In genomic region chr13:19862511-19863313, GRCh38 we compare ENCODE assay signal across 1 cellular context.
A peak's percentile ranks its signal among the peaks of the same experiment; 100 is the strongest.
TF ChIP-seq lines count a peak whose summit lies in the region.

No MANE protein-coding gene starts in this region.

TF ChIP-seq in HepG2, 621 proteins besides CTCF, POLR2A, EP300 and RAD21 (continued from another document):
- TF ChIP-seq MTF2 (CRISPR knock-in tag; IDR thresholded peaks at IDR 0.05; ENCODE audit: borderline replicate concordance) (no peak), ZNF44 (CRISPR knock-in tag; IDR thresholded peaks at IDR 0.05) (no peak), ZNF83 (CRISPR knock-in tag; IDR thresholded peaks at IDR 0.05; ENCODE audit: borderline replicate concordance) (no peak), TCF12 (IDR thresholded peaks at IDR 0.05) (no peak), TCF12 (CRISPR knock-in tag; IDR thresholded peaks at IDR 0.05) (no peak), ZNF784 (CRISPR knock-in tag; IDR thresholded peaks at IDR 0.05; ENCODE audit: borderline replicate concordance) (no peak), NBN (conservative IDR thresholded peaks at IDR 0.05) (no peak), ZNF24 (IDR thresholded peaks at IDR 0.05) (no peak), ATM (IDR thresholded peaks at IDR 0.05; ENCODE audit: borderline replicate concordance) (no peak), ZBTB33 (CRISPR knock-in tag; IDR thresholded peaks at IDR 0.05) (no peak), ZNF775 (CRISPR knock-in tag; IDR thresholded peaks at IDR 0.05; ENCODE audit: borderline replicate concordance) (no peak), FOXA1 (IDR thresholded peaks at IDR 0.05) (no peak), FOXA1 (CRISPR knock-in tag; IDR thresholded peaks at IDR 0.05) (no peak), KMT2A (CRISPR knock-in tag; IDR thresholded peaks at IDR 0.05) (no peak), NKX3-1 (CRISPR knock-in tag; IDR thresholded peaks at IDR 0.05) (no peak), TOPORS (CRISPR knock-in tag; IDR thresholded peaks at IDR 0.05) (no peak), ZBTB38 (CRISPR knock-in tag; IDR thresholded peaks at IDR 0.05) (no peak), SUZ12 (IDR thresholded peaks at IDR 0.05; ENCODE audit: low read depth, low read length) (no peak), SATB2 (CRISPR knock-in tag; IDR thresholded peaks at IDR 0.05) (no peak; the same call in 1 of the 2 replicates), TBX2 (CRISPR knock-in tag; IDR thresholded peaks at IDR 0.05; ENCODE audit: borderline replicate concordance) (no peak), HOXD1 (CRISPR knock-in tag; IDR thresholded peaks at IDR 0.05) (no peak), ZNF230 (CRISPR knock-in tag; IDR thresholded peaks at IDR 0.05) (no peak), ZSCAN22 (CRISPR knock-in tag; IDR thresholded peaks at IDR 0.05) (no peak), ZNF883 (CRISPR knock-in tag; IDR thresholded peaks at IDR 0.05; ENCODE audit: not compliant biosample characterization) (no peak), ZSCAN12 (CRISPR knock-in tag; IDR thresholded peaks at IDR 0.05) (no peak), ZNF501 (CRISPR knock-in tag; IDR thresholded peaks at IDR 0.05) (no peak), ZFY (CRISPR knock-in tag; IDR thresholded peaks at IDR 0.05) (peak; percentile 44)
- TF ChIP-seq, protein P1, sequence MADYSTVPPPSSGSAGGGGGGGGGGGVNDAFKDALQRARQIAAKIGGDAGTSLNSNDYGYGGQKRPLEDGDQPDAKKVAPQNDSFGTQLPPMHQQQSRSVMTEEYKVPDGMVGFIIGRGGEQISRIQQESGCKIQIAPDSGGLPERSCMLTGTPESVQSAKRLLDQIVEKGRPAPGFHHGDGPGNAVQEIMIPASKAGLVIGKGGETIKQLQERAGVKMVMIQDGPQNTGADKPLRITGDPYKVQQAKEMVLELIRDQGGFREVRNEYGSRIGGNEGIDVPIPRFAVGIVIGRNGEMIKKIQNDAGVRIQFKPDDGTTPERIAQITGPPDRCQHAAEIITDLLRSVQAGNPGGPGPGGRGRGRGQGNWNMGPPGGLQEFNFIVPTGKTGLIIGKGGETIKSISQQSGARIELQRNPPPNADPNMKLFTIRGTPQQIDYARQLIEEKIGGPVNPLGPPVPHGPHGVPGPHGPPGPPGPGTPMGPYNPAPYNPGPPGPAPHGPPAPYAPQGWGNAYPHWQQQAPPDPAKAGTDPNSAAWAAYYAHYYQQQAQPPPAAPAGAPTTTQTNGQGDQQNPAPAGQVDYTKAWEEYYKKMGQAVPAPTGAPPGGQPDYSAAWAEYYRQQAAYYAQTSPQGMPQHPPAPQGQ (CRISPR knock-in tag; IDR thresholded peaks at IDR 0.05; ENCODE audit: borderline replicate concordance) = no peak
- TF ChIP-seq, protein P2, sequence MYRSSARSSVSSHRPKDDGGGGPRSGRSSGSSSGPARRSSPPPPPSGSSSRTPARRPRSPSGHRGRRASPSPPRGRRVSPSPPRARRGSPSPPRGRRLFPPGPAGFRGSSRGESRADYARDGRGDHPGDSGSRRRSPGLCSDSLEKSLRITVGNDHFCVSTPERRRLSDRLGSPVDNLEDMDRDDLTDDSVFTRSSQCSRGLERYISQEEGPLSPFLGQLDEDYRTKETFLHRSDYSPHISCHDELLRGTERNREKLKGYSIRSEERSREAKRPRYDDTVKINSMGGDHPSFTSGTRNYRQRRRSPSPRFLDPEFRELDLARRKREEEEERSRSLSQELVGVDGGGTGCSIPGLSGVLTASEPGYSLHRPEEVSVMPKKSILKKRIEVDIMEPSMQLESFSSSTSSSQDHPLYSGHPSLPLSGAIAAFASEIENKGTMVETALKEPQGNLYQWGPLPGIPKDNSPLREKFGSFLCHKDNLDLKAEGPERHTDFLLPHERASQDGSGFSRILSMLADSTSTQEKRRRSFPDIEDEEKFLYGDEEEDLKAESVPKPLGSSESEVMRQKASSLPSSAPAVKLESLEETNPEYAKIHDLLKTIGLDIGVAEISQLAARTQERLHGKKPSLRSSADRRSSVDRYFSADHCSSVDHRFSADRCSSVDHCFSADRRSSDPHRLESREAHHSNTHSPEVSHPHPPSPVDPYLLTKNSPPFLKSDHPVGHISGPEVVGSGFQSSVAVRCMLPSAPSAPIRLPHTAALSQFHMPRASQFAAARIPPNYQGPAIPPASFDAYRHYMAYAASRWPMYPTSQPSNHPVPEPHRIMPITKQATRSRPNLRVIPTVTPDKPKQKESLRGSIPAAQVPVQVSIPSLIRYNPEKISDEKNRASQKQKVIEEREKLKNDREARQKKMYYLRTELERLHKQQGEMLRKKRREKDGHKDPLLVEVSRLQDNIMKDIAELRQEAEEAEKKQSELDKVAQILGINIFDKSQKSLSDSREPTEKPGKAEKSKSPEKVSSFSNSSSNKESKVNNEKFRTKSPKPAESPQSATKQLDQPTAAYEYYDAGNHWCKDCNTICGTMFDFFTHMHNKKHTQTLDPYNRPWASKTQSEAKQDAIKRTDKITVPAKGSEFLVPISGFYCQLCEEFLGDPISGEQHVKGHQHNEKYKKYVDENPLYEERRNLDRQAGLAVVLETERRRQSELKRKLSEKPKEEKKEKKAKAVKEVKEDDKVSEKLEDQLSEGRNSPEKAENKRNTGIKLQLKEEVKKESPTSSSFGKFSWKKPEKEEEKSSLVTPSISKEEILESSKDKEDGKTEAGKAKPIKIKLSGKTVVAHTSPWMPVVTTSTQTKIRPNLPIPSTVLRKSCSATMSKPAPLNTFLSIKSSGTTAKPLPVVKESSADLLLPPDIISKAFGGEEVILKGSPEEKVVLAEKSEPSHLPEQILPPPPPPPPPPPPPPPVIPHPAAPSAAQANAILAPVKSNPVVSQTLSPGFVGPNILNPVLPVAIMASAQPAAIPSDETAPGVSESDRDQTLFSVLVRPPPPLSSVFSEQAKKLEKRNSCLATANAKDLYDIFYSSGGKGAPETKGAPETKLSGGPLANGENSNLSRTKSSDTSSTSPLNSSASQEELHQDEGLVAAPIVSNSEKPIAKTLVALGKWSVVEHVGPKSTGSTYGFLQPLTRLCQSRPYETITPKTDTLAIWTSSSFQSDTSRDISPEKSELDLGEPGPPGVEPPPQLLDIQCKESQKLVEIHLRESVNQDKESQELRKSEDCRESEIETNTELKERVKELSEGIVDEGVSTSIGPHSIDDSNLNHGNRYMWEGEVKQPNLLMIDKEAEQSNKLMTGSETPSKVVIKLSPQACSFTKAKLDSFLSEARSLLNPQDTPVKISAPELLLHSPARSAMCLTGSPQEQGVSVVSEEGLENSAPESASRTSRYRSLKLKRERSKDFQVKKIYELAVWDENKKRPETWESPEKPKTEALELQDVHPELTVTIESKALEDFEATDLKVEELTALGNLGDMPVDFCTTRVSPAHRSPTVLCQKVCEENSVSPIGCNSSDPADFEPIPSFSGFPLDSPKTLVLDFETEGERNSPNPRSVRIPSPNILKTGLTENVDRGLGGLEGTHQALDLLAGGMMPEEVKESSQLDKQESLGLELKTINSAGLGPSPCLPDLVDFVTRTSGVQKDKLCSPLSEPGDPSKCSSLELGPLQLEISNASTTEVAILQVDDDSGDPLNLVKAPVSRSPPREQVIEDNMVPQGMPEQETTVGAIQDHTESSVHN (CRISPR knock-in tag; IDR thresholded peaks at IDR 0.05) = no peak
- TF ChIP-seq, protein P3, sequence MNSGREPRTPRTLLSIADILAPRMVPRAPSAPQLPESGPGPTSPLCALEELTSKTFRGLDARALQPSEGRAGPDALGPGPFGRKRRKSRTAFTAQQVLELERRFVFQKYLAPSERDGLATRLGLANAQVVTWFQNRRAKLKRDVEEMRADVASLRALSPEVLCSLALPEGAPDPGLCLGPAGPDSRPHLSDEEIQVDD (CRISPR knock-in tag; IDR thresholded peaks at IDR 0.05; ENCODE audit: borderline replicate concordance) = no peak
TF ChIP-seq in HepG2: peak in this region for 33.
